ENCODE assay signal across 18 cellular contexts in genomic region chr6:131654326-131654725, GRCh38. TPM values are rescaled to one million over a fixed set of nuclear protein-coding genes. Genes with fewer than 3 reads are reported as not detected.
DNase-seq lines count a peak whose midpoint lies in the region; ATAC-seq, FAIRE-seq and TF ChIP-seq lines count a peak whose summit lies in the region.
"Had no signal": no experiment of that assay in that cellular context is flagged by ENCODE, and none has a peak within 500 bp of the region (broad histone marks: within the 10 kb centered on the region; RNA-seq: fewer than 3 reads in every experiment).

No MANE protein-coding gene starts in this region.

- no peak for ATAC-seq in K562

- FAIRE-seq in K562 (lab: Jason Lieb, UNC), result no peak
- FAIRE-seq: G401.6 had no signal

- no peaks in the 10 kb centered on the region for H3K27me3 Mint-ChIP-seq in Caco-2 (ENCODE audit: insufficient read depth, unreplicated experiment)

- H3K36me3 Mint-ChIP-seq in Caco-2 (ENCODE audit: insufficient read depth, unreplicated experiment), result no peaks in the 10 kb centered on the region
- H3K36me3 Mint-ChIP-seq: CD14-positive monocyte had no signal

- H3K4me3 Mint-ChIP-seq in Caco-2 (ENCODE audit: unreplicated experiment), result no peak overlapping the region
- H3K4me3 Mint-ChIP-seq: CD14-positive monocyte had no signal

- H2AFZ ChIP-seq in K562 (ENCODE audit: low read depth, low read length), result no peak overlapping the region

- no peak overlapping the region for H3K27ac Mint-ChIP-seq in Caco-2 (ENCODE audit: unreplicated experiment)
- H3K27ac Mint-ChIP-seq: CD14-positive monocyte had no signal

- no peak overlapping the region for H3K4me3 ChIP-seq in K562
- no peak overlapping the region for H3K4me3 ChIP-seq in vagina
- H3K4me3 ChIP-seq in Caco-2 (ENCODE audit: low read depth, low read length), result no peak overlapping the region
- H3K4me3 ChIP-seq: MG63 had no signal

- POLR2A ChIA-PET in K562 (lab: Yijun Ruan, JAX), result interaction anchor here (0.9 to 1.6 kb wide), 3 partner anchors 14 to 26 kb away, joined by 4 to 7 read pairs (median 5); partner anchors contain the start of gene MED23
- POLR2A ChIA-PET in Caco-2 (lab: Charles Lee), result no interaction called here

- in situ Hi-C loops in K562 (cut with MboI), result no loop called here

- TF ChIP-seq POLR2A in K562 (conservative IDR thresholded peaks at IDR 0.05) (no peak), vagina (IDR thresholded peaks at IDR 0.05) (no peak)

- DNase-seq in DMS53 (lab: John Stamatoyannopoulos, UW), result peak; percentile 81
- peak; percentile 77 for DNase-seq in M059J (ENCODE audit: low read depth)
- no peak for DNase-seq in K562 (ENCODE audit: extremely low read depth in 1 of 4, low spot score in 3 of 4)
- DNase-seq in myocyte (ENCODE audit: low read depth), result peak; percentile 13
- DNase-seq in vagina (ENCODE audit: extremely low spot score in 2 of 2), result no peak
- no peak for DNase-seq in Caco-2
- no peak for DNase-seq in effector CD4-positive, alpha-beta T cell
- DNase-seq: DMS79; KBM-7; MG63; NCI-H187 treated with DMSO at 0.1 percent for 48 hours; NCI-H526 treated with DMSO at 0.1 percent for 48 hours; NK-92 treated with Interleukin-12 subunit alpha and Interleukin-12 subunit beta, amount 100 ng/mL, for 24 hours; OCI-M1 had no signal

- H3K4me1 ChIP-seq in K562 (replicated peaks in 1 of 2; ENCODE audit: control insufficient read depth in 2 of 2, insufficient read depth in 2 of 2, low read length in 2 of 2) (peaks cover 4 to 17% of the 10 kb centered on the region in 2 experiments), vagina (no peaks in the 10 kb centered on the region), Caco-2 (no peaks in the 10 kb centered on the region)

- no peak for TF ChIP-seq RAD21 in K562 (CRISPR knock-in tag; conservative IDR thresholded peaks at IDR 0.05 in 1 of 2, IDR thresholded peaks at IDR 0.05 in 1 of 2)

- no peaks in the 10 kb centered on the region for H3K79me2 ChIP-seq in K562 (ENCODE audit: control insufficient read depth, insufficient read depth, low read length)

- CTCF ChIA-PET in K562 (lab: Yijun Ruan, JAX; ENCODE audit: low intra/inter-chr PET ratio), result no interaction called here
- CTCF ChIA-PET in Caco-2 (lab: Charles Lee), result interaction anchor here (0.8 kb wide), 1 partner anchor 26 kb away, joined by 5 read pairs; the partner anchor contains the start of gene MED23

- intact Hi-C loops in K562 (cut with micrococcal nuclease) (no loop called here), vagina (cut with DNase I) (no loop called here), Caco-2 (cut with micrococcal nuclease; ENCODE audit: unreplicated experiment) (no loop called here)

- no peaks in the 10 kb centered on the region for H3K9me1 ChIP-seq in K562 (ENCODE audit: control insufficient read depth, insufficient read depth, low read length)

- no peak for TF ChIP-seq EP300 in K562 (IDR thresholded peaks at IDR 0.05; ENCODE audit: low read length)

- BruUV-seq in K562 (replicated peaks; lab: Mats Ljungman, UMichigan) (no TSS peak), Caco-2 (replicated peaks; lab: Mats Ljungman, UMichigan) (no TSS peak)

- WGBS in K562 (ENCODE audit: insufficient coverage, low coverage, missing lambda C conversion rate), result 81% methylated on average over 3 of the region's 3 CpGs

- H3K27me3 ChIP-seq in K562 (ENCODE audit: control insufficient read depth in 2 of 2, insufficient read depth in 2 of 2, low read length in 2 of 2), result no peaks in the 10 kb centered on the region
- no peaks in the 10 kb centered on the region for H3K27me3 ChIP-seq in vagina
- H3K27me3 ChIP-seq in Caco-2 (replicated peaks; ENCODE audit: control insufficient read depth, insufficient read depth, low read length), result no peaks in the 10 kb centered on the region

- no peaks in the 10 kb centered on the region for H3K9me3 Mint-ChIP-seq in Caco-2 (ENCODE audit: unreplicated experiment)

- H4K20me1 ChIP-seq in K562 (replicated peaks; ENCODE audit: control insufficient read depth, insufficient read depth, low read length), result no peaks in the 10 kb centered on the region

- H3K9ac ChIP-seq in K562 (ENCODE audit: insufficient read depth in 1 of 2, low read depth in 2 of 2, low read length in 2 of 2), result peak overlapping the region in 1 of 2 experiments; percentile 29; a peak in 1 of 4 replicates

- no peaks in the 10 kb centered on the region for H3K4me1 Mint-ChIP-seq in Caco-2 (ENCODE audit: low read depth, unreplicated experiment)
- H3K4me1 Mint-ChIP-seq: CD14-positive monocyte had no signal

- TF ChIP-seq CTCF in K562 (IDR thresholded peaks at IDR 0.05 in 2 of 3, conservative IDR thresholded peaks at IDR 0.05 in 1 of 3; ENCODE audit: insufficient read depth in 2 of 3, low read depth in 1 of 3, low read length in 3 of 3), result no peak
- TF ChIP-seq CTCF in vagina (IDR thresholded peaks at IDR 0.05), result no peak
- no peak for TF ChIP-seq CTCF in Caco-2 (IDR thresholded peaks at IDR 0.05; ENCODE audit: insufficient read depth in 1 of 2, low read depth in 1 of 2, low read length in 1 of 2, severe bottlenecking in 1 of 2, unreplicated experiment in 1 of 2)

- H3K9me3 ChIP-seq in K562 (replicated peaks; ENCODE audit: control insufficient read depth, insufficient read depth, low read depth, low read length) (no peaks in the 10 kb centered on the region), vagina (no peaks in the 10 kb centered on the region), Caco-2 (no peaks in the 10 kb centered on the region)
- H3K9me3 ChIP-seq: MG63 had no signal

- no peak overlapping the region for H3K4me2 ChIP-seq in K562 (ENCODE audit: insufficient read depth, low read length)

- no peak overlapping the region for H3K27ac ChIP-seq in K562 (ENCODE audit: extremely low read depth, low read depth, low read length)
- H3K27ac ChIP-seq in vagina, result no peak overlapping the region
- H3K27ac ChIP-seq: HL-60, RWPE1 had no signal

- H3K36me3 ChIP-seq in K562 (ENCODE audit: control insufficient read depth, insufficient read depth, low read length), result peaks cover 51% of the 10 kb centered on the region
- no peaks in the 10 kb centered on the region for H3K36me3 ChIP-seq in vagina
- no peaks in the 10 kb centered on the region for H3K36me3 ChIP-seq in Caco-2 (ENCODE audit: control insufficient read depth, insufficient read depth, low read length)
- H3K36me3 ChIP-seq: MG63 had no signal

RNA-seq across cellular contexts. Expression of gene ENPP3, which starts 17.2 kb away (rescaled TPM):
- 0.02 and 0.54 TPM in 2 replicates for total RNA-seq in M059J (2014; rRNA removed; shearing (Covaris generic))
- 51.5 and 84.3 TPM in 2 replicates for total RNA-seq in K562 (2011; cell fraction: chromatin; rRNA removed; ENCODE audit: low replicate concordance)
- 30.4 and 31.7 TPM in 2 replicates for total RNA-seq in K562 (2011; cell fraction: nucleolus; rRNA removed)
- 43.2 and 48.7 TPM in 2 replicates for total RNA-seq in K562 (2011; cell fraction: nucleoplasm; rRNA removed)
- total RNA-seq in K562 (2014; rRNA removed) (14.0 and 18.5 TPM in 2 replicates), K562 (2014; rRNA removed; fragmentation: Illumina TruSeq; extraction: Trizol) (27.1 and 27.9 TPM in 2 replicates), K562 (2015; rRNA removed; fragmentation: Illumina TruSeq; extraction: Trizol) (20.7 and 23.0 TPM in 2 replicates), K562 (2021) (17.7 and 22.3 TPM in 2 replicates), myocyte (0.05 and 0.08 TPM in 2 replicates), vagina (2.0 TPM), Caco-2 (2022) (not detected in 2 replicates)
- polyA plus RNA-seq in K562 (2011; rRNA removed) (21.6 and 32.8 TPM in 2 replicates), K562 (2014; fragmentation: Illumina TruSeq; extraction: Trizol) (18.1 and 21.6 TPM in 2 replicates), K562 (2014; fragmentation: Nextera tagmentation; extraction: Ambion mirVana) (10 to 100 TPM; 15.1 to 23.5 TPM), K562 (2014; rRNA removed) (17.4 and 17.8 TPM in 2 replicates)
- 7.3 and 11.4 TPM in 2 replicates for polyA plus RNA-seq in K562 (2011; cell fraction: cytosol; rRNA removed)
- polyA plus RNA-seq in K562 (2011; cell fraction: nucleus; rRNA removed), result 26.8 and 29.1 TPM in 2 replicates
- polyA plus RNA-seq in K562 (2012), result 14.6 and 15.7 TPM in 2 replicates
- polyA minus RNA-seq in K562 (2011; rRNA and poly(A)+ RNA removed), result 36.6 and 42.0 TPM in 2 replicates
- polyA minus RNA-seq in K562 (2011; cell fraction: cytosol; rRNA and poly(A)+ RNA removed), result 4.6 and 9.1 TPM in 2 replicates
- polyA minus RNA-seq in K562 (2011; cell fraction: nucleus; rRNA and poly(A)+ RNA removed), result 22.2 and 36.7 TPM in 2 replicates
- 0.03 TPM for polyA plus RNA-seq in myocyte (2012)
- polyA plus RNA-seq: CD14-positive monocyte had no signal

RNA-seq across cellular contexts. Expression of gene MED23, which starts 26.3 kb away (rescaled TPM):
- total RNA-seq in M059J (2014; rRNA removed; shearing (Covaris generic)), result 21.6 and 35.0 TPM in 2 replicates
- 76.0 and 208 TPM in 2 replicates for total RNA-seq in K562 (2011; cell fraction: chromatin; rRNA removed; ENCODE audit: low replicate concordance)
- total RNA-seq in K562 (2011; cell fraction: nucleolus; rRNA removed), result 27.5 and 37.9 TPM in 2 replicates
- total RNA-seq in K562 (2011; cell fraction: nucleoplasm; rRNA removed), result 64.8 and 77.9 TPM in 2 replicates
- 19.7 and 20.5 TPM in 2 replicates for total RNA-seq in K562 (2014; rRNA removed)
- 37.1 and 38.5 TPM in 2 replicates for total RNA-seq in K562 (2014; rRNA removed; fragmentation: Illumina TruSeq; extraction: Trizol)
- total RNA-seq in K562 (2015; rRNA removed; fragmentation: Illumina TruSeq; extraction: Trizol), result 34.6 and 40.3 TPM in 2 replicates
- 27.1 and 27.2 TPM in 2 replicates for total RNA-seq in K562 (2021)
- polyA plus RNA-seq in K562 (2011; rRNA removed), result 61.2 and 66.2 TPM in 2 replicates
- 15.9 and 32.1 TPM in 2 replicates for polyA plus RNA-seq in K562 (2011; cell fraction: cytosol; rRNA removed)
- polyA plus RNA-seq in K562 (2011; cell fraction: nucleus; rRNA removed), result 111 and 216 TPM in 2 replicates
- polyA plus RNA-seq in K562 (2012), result 12.4 and 12.6 TPM in 2 replicates
- polyA plus RNA-seq in K562 (2014; fragmentation: Illumina TruSeq; extraction: Trizol), result 24.0 and 28.6 TPM in 2 replicates
- polyA plus RNA-seq in K562 (2014; fragmentation: Nextera tagmentation; extraction: Ambion mirVana), result 10 to 100 TPM; 13.7 to 20.0 TPM
- polyA plus RNA-seq in K562 (2014; rRNA removed), result 22.8 and 25.2 TPM in 2 replicates
- 83.5 and 98.6 TPM in 2 replicates for polyA minus RNA-seq in K562 (2011; rRNA and poly(A)+ RNA removed)
- polyA minus RNA-seq in K562 (2011; cell fraction: cytosol; rRNA and poly(A)+ RNA removed), result 21.8 and 27.6 TPM in 2 replicates
- polyA minus RNA-seq in K562 (2011; cell fraction: nucleus; rRNA and poly(A)+ RNA removed), result 58.7 and 124 TPM in 2 replicates
- total RNA-seq in myocyte, result 26.5 and 26.7 TPM in 2 replicates
- 9.4 TPM for polyA plus RNA-seq in myocyte (2012)
- 26.3 TPM for total RNA-seq in vagina
- 19.1 and 22.4 TPM in 2 replicates for total RNA-seq in Caco-2 (2022)

RNA-seq across cellular contexts. Expression of gene OR2A4, which starts 46.9 kb away (rescaled TPM):
- total RNA-seq in M059J (2014; rRNA removed; shearing (Covaris generic)), result 0.59 TPM in 1 of 2 replicates, not detected in the other
- not detected in 2 replicates for total RNA-seq in K562 (2011; cell fraction: chromatin; rRNA removed; ENCODE audit: low replicate concordance)
- total RNA-seq in K562 (2011; cell fraction: nucleolus; rRNA removed), result not detected in 2 replicates
- total RNA-seq in K562 (2011; cell fraction: nucleoplasm; rRNA removed), result not detected in 2 replicates
- total RNA-seq in K562 (2014; rRNA removed) (not detected in 2 replicates), K562 (2014; rRNA removed; fragmentation: Illumina TruSeq; extraction: Trizol) (not detected in 2 replicates), K562 (2015; rRNA removed; fragmentation: Illumina TruSeq; extraction: Trizol) (not detected in 2 replicates), K562 (2021) (not detected in 2 replicates), myocyte (not detected in 2 replicates), vagina (not detected), Caco-2 (2022) (not detected in 2 replicates)
- polyA plus RNA-seq in K562 (2011; rRNA removed) (not detected in 2 replicates), K562 (2014; fragmentation: Illumina TruSeq; extraction: Trizol) (0.06 TPM in 1 of 2 replicates, not detected in the other), K562 (2014; fragmentation: Nextera tagmentation; extraction: Ambion mirVana) (under 1 TPM; 0.21 to 0.25 TPM), K562 (2014; rRNA removed) (not detected in 2 replicates)
- not detected in 2 replicates for polyA plus RNA-seq in K562 (2011; cell fraction: cytosol; rRNA removed)
- polyA plus RNA-seq in K562 (2011; cell fraction: nucleus; rRNA removed), result 0.10 TPM in 1 of 2 replicates, not detected in the other
- polyA plus RNA-seq in K562 (2012), result 0.15 and 0.42 TPM in 2 replicates
- not detected in 2 replicates for polyA minus RNA-seq in K562 (2011; rRNA and poly(A)+ RNA removed)
- polyA minus RNA-seq in K562 (2011; cell fraction: cytosol; rRNA and poly(A)+ RNA removed), result not detected in 2 replicates
- not detected in 2 replicates for polyA minus RNA-seq in K562 (2011; cell fraction: nucleus; rRNA and poly(A)+ RNA removed)
- polyA plus RNA-seq in myocyte (2012), result not detected
- polyA plus RNA-seq: CD14-positive monocyte had no signal

RNA-seq across cellular contexts. Expression of gene CTAGE9, which starts 56.5 kb away (rescaled TPM):
- 0.27 TPM in 1 of 2 replicates, not detected in the other for total RNA-seq in M059J (2014; rRNA removed; shearing (Covaris generic))
- total RNA-seq in K562 (2011; cell fraction: chromatin; rRNA removed; ENCODE audit: low replicate concordance), result 0.18 TPM in 1 of 2 replicates, not detected in the other
- not detected in 2 replicates for total RNA-seq in K562 (2011; cell fraction: nucleolus; rRNA removed)
- total RNA-seq in K562 (2011; cell fraction: nucleoplasm; rRNA removed), result not detected in 2 replicates
- total RNA-seq in K562 (2014; rRNA removed) (not detected in 2 replicates), K562 (2014; rRNA removed; fragmentation: Illumina TruSeq; extraction: Trizol) (not detected in 2 replicates), K562 (2015; rRNA removed; fragmentation: Illumina TruSeq; extraction: Trizol) (not detected in 2 replicates), K562 (2021) (not detected in 2 replicates), myocyte (not detected in 2 replicates), vagina (not detected), Caco-2 (2022) (not detected in 2 replicates)
- polyA plus RNA-seq in K562 (2011; rRNA removed) (not detected in 2 replicates), K562 (2014; fragmentation: Illumina TruSeq; extraction: Trizol) (not detected in 2 replicates), K562 (2014; fragmentation: Nextera tagmentation; extraction: Ambion mirVana) (not detected), K562 (2014; rRNA removed) (not detected in 2 replicates)
- not detected in 2 replicates for polyA plus RNA-seq in K562 (2011; cell fraction: cytosol; rRNA removed)
- polyA plus RNA-seq in K562 (2011; cell fraction: nucleus; rRNA removed), result not detected in 2 replicates
- 0.13 and 0.14 TPM in 2 replicates for polyA plus RNA-seq in K562 (2012)
- not detected in 2 replicates for polyA minus RNA-seq in K562 (2011; rRNA and poly(A)+ RNA removed)
- not detected in 2 replicates for polyA minus RNA-seq in K562 (2011; cell fraction: cytosol; rRNA and poly(A)+ RNA removed)
- polyA minus RNA-seq in K562 (2011; cell fraction: nucleus; rRNA and poly(A)+ RNA removed), result not detected in 2 replicates
- not detected for polyA plus RNA-seq in myocyte (2012)
- polyA plus RNA-seq: CD14-positive monocyte had no signal

Comparison
In these comparisons a context has a peak if more than half of its experiments do, and no peak if none do; other contexts are left out.
1. DNase-seq: peak in DMS53 (single experiment), M059J (single experiment) and myocyte (single experiment); none in K562 (0 of 4), vagina (0 of 2), Caco-2 (0 of 2) and effector CD4-positive, alpha-beta T cell (single experiment).